In genomic region chr17:35948092-35948491, GRCh38 we compare ENCODE assay signal across 33 cellular contexts. TPM values are rescaled to one million over a fixed set of nuclear protein-coding genes. Genes with fewer than 3 reads are reported as not detected.
"Had no signal": no experiment of that assay in that cellular context is flagged by ENCODE, and none has a peak within 500 bp of the region (broad histone marks: within the 10 kb centered on the region; RNA-seq: fewer than 3 reads in every experiment).

No MANE protein-coding gene starts in this region.

- H3K27ac Mint-ChIP-seq: activated CD4-positive, alpha-beta T cell treated with anti-CD3 and anti-CD28 coated beads, Interleukin-2, amount 10 ng/mL, durations not matched to agents 24 days and 14 days; activated CD8-positive, alpha-beta T cell treated with anti-CD3 and anti-CD28 coated beads for 36 hours; activated naive CD8-positive, alpha-beta T cell treated with anti-CD3 and anti-CD28 coated beads for 36 hours; activated T-cell treated with anti-CD3 and anti-CD28 coated beads, Interleukin-2, amount 50 U/mL, for 72 hours; activated T-helper 17 cell treated with anti-CD3 and anti-CD28 coated beads, Interleukin-2, amount 50 U/mL, for 72 hours; T-helper 1 cell treated with Interleukin-12 subunit alpha and Interleukin-12 subunit beta and Interleukin-4 antibody, amounts not matched to agents 30 μg/mL and 1 μg/mL, for 36 hours; T-helper 2 cell treated with Interferon-gamma antibody and Interleukin-4, amounts not matched to agents 5 μg/mL and 100 μg/mL, for 36 hours had no signal

- H3K27me3 ChIP-seq: brain microvascular endothelial cell had no signal

- H3K9me3 Mint-ChIP-seq: activated CD4-positive, alpha-beta T cell treated with anti-CD3 and anti-CD28 coated beads, Interleukin-2, amount 10 ng/mL, durations not matched to agents 24 days and 14 days; activated CD8-positive, alpha-beta T cell treated with anti-CD3 and anti-CD28 coated beads for 36 hours; activated naive CD8-positive, alpha-beta T cell treated with anti-CD3 and anti-CD28 coated beads for 36 hours; activated T-cell treated with anti-CD3 and anti-CD28 coated beads, Interleukin-2, amount 50 U/mL, for 72 hours; activated T-helper 17 cell treated with anti-CD3 and anti-CD28 coated beads, Interleukin-2, amount 50 U/mL, for 72 hours; T-helper 1 cell treated with Interleukin-12 subunit alpha and Interleukin-12 subunit beta and Interleukin-4 antibody, amounts not matched to agents 30 μg/mL and 1 μg/mL, for 36 hours; T-helper 2 cell treated with Interferon-gamma antibody and Interleukin-4, amounts not matched to agents 5 μg/mL and 100 μg/mL, for 36 hours had no signal

- DNase-seq: activated CD4-positive, alpha-beta T cell treated with anti-CD3 and anti-CD28 coated beads, Interleukin-2, amount 10 ng/mL, durations not matched to agents 24 days and 14 days; activated CD4-positive, alpha-beta T cell treated with anti-CD3 and anti-CD28 coated beads, Interleukin-2, amount 50 U/mL, for 4 hours; activated CD8-positive, alpha-beta T cell treated with anti-CD3 and anti-CD28 coated beads for 36 hours; activated effector memory CD4-positive, alpha-beta T cell treated with anti-CD3 and anti-CD28 coated beads, Interleukin-2, amount 50 U/mL, for 16 hours; activated naive CD4-positive, alpha-beta T cell; activated naive CD4-positive, alpha-beta T cell treated with anti-CD3 and anti-CD28 coated beads, Interleukin-2, amount 50 U/mL, for 16 hours; activated naive CD8-positive, alpha-beta T cell treated with anti-CD3 and anti-CD28 coated beads for 36 hours; activated T-cell treated with anti-CD3 and anti-CD28 coated beads, Interleukin-2, amount 50 U/mL, for 1 hour; activated T-cell treated with anti-CD3 and anti-CD28 coated beads, Interleukin-2, amount 50 U/mL, for 72 hours; amniotic stem cell; aorta; brain microvascular endothelial cell; central memory CD4-positive, alpha-beta T cell; Karpas-422; MV-4-11; NCI-H1092; NCI-H1436 treated with DMSO at 0.1 percent for 48 hours; NCI-H1694 treated with DMSO at 0.1 percent for 48 hours; NCI-H2029; NCI-H345; NCI-H524 treated with DMSO at 0.1 percent for 48 hours; SHP77; SJCRH30 had no signal

- H3K27ac ChIP-seq: brain microvascular endothelial cell, SJCRH30, SK-N-MC had no signal

- H3K4me1 Mint-ChIP-seq: activated CD4-positive, alpha-beta T cell treated with anti-CD3 and anti-CD28 coated beads, Interleukin-2, amount 10 ng/mL, durations not matched to agents 24 days and 14 days; activated naive CD8-positive, alpha-beta T cell treated with anti-CD3 and anti-CD28 coated beads for 36 hours; activated T-helper 17 cell treated with anti-CD3 and anti-CD28 coated beads, Interleukin-2, amount 50 U/mL, for 72 hours had no signal

- H3K36me3 ChIP-seq: brain microvascular endothelial cell, SJCRH30 had no signal

- H3K27me3 Mint-ChIP-seq: activated CD8-positive, alpha-beta T cell treated with anti-CD3 and anti-CD28 coated beads for 36 hours; activated naive CD8-positive, alpha-beta T cell treated with anti-CD3 and anti-CD28 coated beads for 36 hours; activated T-helper 17 cell treated with anti-CD3 and anti-CD28 coated beads, Interleukin-2, amount 50 U/mL, for 72 hours had no signal

- H3K9me3 ChIP-seq: SJCRH30 had no signal

- H3K36me3 Mint-ChIP-seq: activated naive CD8-positive, alpha-beta T cell treated with anti-CD3 and anti-CD28 coated beads for 36 hours had no signal

- ATAC-seq: activated CD8-positive, alpha-beta T cell treated with anti-CD3 and anti-CD28 coated beads for 36 hours; activated T-cell treated with anti-CD3 and anti-CD28 coated beads, Interleukin-2, amount 50 U/mL, for 72 hours; activated T-helper 17 cell treated with anti-CD3 and anti-CD28 coated beads, Interleukin-2, amount 50 U/mL, for 72 hours had no signal

- H3K4me3 Mint-ChIP-seq: activated CD4-positive, alpha-beta T cell treated with anti-CD3 and anti-CD28 coated beads, Interleukin-2, amount 10 ng/mL, durations not matched to agents 24 days and 14 days; activated CD8-positive, alpha-beta T cell treated with anti-CD3 and anti-CD28 coated beads for 36 hours; activated naive CD8-positive, alpha-beta T cell treated with anti-CD3 and anti-CD28 coated beads for 36 hours; activated T-cell treated with anti-CD3 and anti-CD28 coated beads, Interleukin-2, amount 50 U/mL, for 72 hours; activated T-helper 17 cell treated with anti-CD3 and anti-CD28 coated beads, Interleukin-2, amount 50 U/mL, for 72 hours; T-helper 1 cell treated with Interleukin-12 subunit alpha and Interleukin-12 subunit beta and Interleukin-4 antibody, amounts not matched to agents 30 μg/mL and 1 μg/mL, for 36 hours; T-helper 2 cell treated with Interferon-gamma antibody and Interleukin-4, amounts not matched to agents 5 μg/mL and 100 μg/mL, for 36 hours had no signal

- H3K4me3 ChIP-seq: SJCRH30, SK-N-MC had no signal

- FAIRE-seq: TTC549 had no signal

RNA-seq across cellular contexts. Expression of gene LYZL6, which starts 4.6 kb away (rescaled TPM):
- total RNA-seq: activated CD4-positive, alpha-beta T cell treated with anti-CD3 and anti-CD28 coated beads, Interleukin-2, amount 10 ng/mL, durations not matched to agents 24 days and 14 days; activated CD8-positive, alpha-beta memory T cell treated with anti-CD3 and anti-CD28 coated beads for 36 hours; activated CD8-positive, alpha-beta T cell treated with anti-CD3 and anti-CD28 coated beads for 36 hours; activated naive CD8-positive, alpha-beta T cell treated with anti-CD3 and anti-CD28 coated beads for 36 hours; activated T-cell treated with anti-CD3 and anti-CD28 coated beads, Interleukin-2, amount 50 U/mL, for 72 hours; activated T-helper 17 cell treated with anti-CD3 and anti-CD28 coated beads, Interleukin-2, amount 50 U/mL, for 72 hours; aorta; chondrocyte; MCF 10A; NCI-H460; RPMI7951; SJCRH30 had no signal
- polyA plus RNA-seq: aorta had no signal

RNA-seq across cellular contexts. Expression of gene RDM1, which starts 17.5 kb away (rescaled TPM):
- total RNA-seq: aorta, SJCRH30 had no signal
- polyA plus RNA-seq: aorta had no signal

RNA-seq across cellular contexts. Expression of gene CCL16, which starts 33.2 kb away (rescaled TPM):
- total RNA-seq: activated CD4-positive, alpha-beta T cell treated with anti-CD3 and anti-CD28 coated beads, Interleukin-2, amount 10 ng/mL, durations not matched to agents 24 days and 14 days; activated CD8-positive, alpha-beta memory T cell treated with anti-CD3 and anti-CD28 coated beads for 36 hours; activated CD8-positive, alpha-beta T cell treated with anti-CD3 and anti-CD28 coated beads for 36 hours; activated naive CD8-positive, alpha-beta T cell treated with anti-CD3 and anti-CD28 coated beads for 36 hours; activated T-cell treated with anti-CD3 and anti-CD28 coated beads, Interleukin-2, amount 50 U/mL, for 72 hours; activated T-helper 17 cell treated with anti-CD3 and anti-CD28 coated beads, Interleukin-2, amount 50 U/mL, for 72 hours; chondrocyte; MCF 10A; NCI-H460; RPMI7951; SJCRH30 had no signal
- polyA plus RNA-seq: aorta had no signal

RNA-seq across cellular contexts. Expression of gene CCL14, which starts 38.4 kb away (rescaled TPM):
- total RNA-seq: activated CD4-positive, alpha-beta T cell treated with anti-CD3 and anti-CD28 coated beads, Interleukin-2, amount 10 ng/mL, durations not matched to agents 24 days and 14 days; activated CD8-positive, alpha-beta memory T cell treated with anti-CD3 and anti-CD28 coated beads for 36 hours; activated CD8-positive, alpha-beta T cell treated with anti-CD3 and anti-CD28 coated beads for 36 hours; activated naive CD8-positive, alpha-beta T cell treated with anti-CD3 and anti-CD28 coated beads for 36 hours; activated T-cell treated with anti-CD3 and anti-CD28 coated beads, Interleukin-2, amount 50 U/mL, for 72 hours; activated T-helper 17 cell treated with anti-CD3 and anti-CD28 coated beads, Interleukin-2, amount 50 U/mL, for 72 hours; chondrocyte; MCF 10A; NCI-H460; RPMI7951; SJCRH30 had no signal

RNA-seq across cellular contexts. Expression of gene CCL15, which starts 53.3 kb away (rescaled TPM):
- total RNA-seq: activated CD4-positive, alpha-beta T cell treated with anti-CD3 and anti-CD28 coated beads, Interleukin-2, amount 10 ng/mL, durations not matched to agents 24 days and 14 days; activated CD8-positive, alpha-beta memory T cell treated with anti-CD3 and anti-CD28 coated beads for 36 hours; activated CD8-positive, alpha-beta T cell treated with anti-CD3 and anti-CD28 coated beads for 36 hours; activated naive CD8-positive, alpha-beta T cell treated with anti-CD3 and anti-CD28 coated beads for 36 hours; activated T-cell treated with anti-CD3 and anti-CD28 coated beads, Interleukin-2, amount 50 U/mL, for 72 hours; activated T-helper 17 cell treated with anti-CD3 and anti-CD28 coated beads, Interleukin-2, amount 50 U/mL, for 72 hours; aorta; chondrocyte; MCF 10A; NCI-H460; RPMI7951; SJCRH30 had no signal
